Comparison of ENCODE assay signal across 10 cellular contexts in genomic region chr15:35690698-35691116, GRCh38.
DNase-seq lines count a peak whose midpoint lies in the region; ATAC-seq and TF ChIP-seq lines count a peak whose summit lies in the region.
"Had no signal": no experiment of that assay in that cellular context is flagged by ENCODE, and none has a peak within 500 bp of the region (broad histone marks: within the 10 kb centered on the region; RNA-seq: fewer than 3 reads in every experiment).

No MANE protein-coding gene starts in this region.

- no peak overlapping the region for H3K14ac ChIP-seq in mesenchymal stem cell (ENCODE audit: low read length in 2 of 2)

- DNase-seq in NCI-H446 treated with DMSO at 0.1 percent for 48 hours (lab: John Stamatoyannopoulos, UW): peak; percentile 61
- DNase-seq in dorsolateral prefrontal cortex: no peak
- DNase-seq in mesenchymal stem cell: peak; percentile 66
- DNase-seq in NCI-H82 (lab: John Stamatoyannopoulos, UW): no peak
- DNase-seq in NCI-H2196 (lab: John Stamatoyannopoulos, UW; ENCODE audit: unreplicated experiment): no peak
- DNase-seq in activated CD8-positive, alpha-beta memory T cell treated with anti-CD3 and anti-CD28 coated beads for 24 hours: no peak
- DNase-seq: activated CD8-positive, alpha-beta memory T cell treated with anti-CD3 and anti-CD28 coated beads, Interleukin-2, amount 10 ng/mL, durations not matched to agents 7 days and 5 days; DMS79 treated with DMSO at 0.1 percent for 48 hours had no signal

- H3K27ac ChIP-seq in dorsolateral prefrontal cortex: peak overlapping the region in 33 of 59 donors; percentile 1 to 69 (median 25)
- H3K27ac ChIP-seq in mesenchymal stem cell (ENCODE audit: low read length, poor library complexity, severe bottlenecking): peak overlapping the region; percentile 74
- peak overlapping the region; percentile 22 for H3K27ac ChIP-seq in subcutaneous abdominal adipose tissue (ENCODE audit: low read depth, low read length)

- H3K36me3 ChIP-seq in mesenchymal stem cell (ENCODE audit: control insufficient read depth in 1 of 2, insufficient read depth in 2 of 2, low read depth in 1 of 2, low read length in 2 of 2): no peaks in the 10 kb centered on the region
- no peaks in the 10 kb centered on the region for H3K36me3 ChIP-seq in subcutaneous abdominal adipose tissue (ENCODE audit: control insufficient read depth in 5 of 5, insufficient read depth in 5 of 5, low read length in 5 of 5)

- H3K4me1 ChIP-seq in mesenchymal stem cell (ENCODE audit: control insufficient read depth, insufficient read depth, low read depth, low read length) (no peaks in the 10 kb centered on the region), subcutaneous abdominal adipose tissue (ENCODE audit: control insufficient read depth in 5 of 5, insufficient read depth in 5 of 5, low read length in 5 of 5) (peaks cover 6 to 33% (median 13%) of the 10 kb centered on the region in 5 donors)

- H2BK12ac ChIP-seq in mesenchymal stem cell (ENCODE audit: low read length in 2 of 2): no peak overlapping the region

- intact Hi-C loops in dorsolateral prefrontal cortex (cut with DNase I): no loop called here

- no peak overlapping the region for H2BK15ac ChIP-seq in mesenchymal stem cell (ENCODE audit: low read depth, poor library complexity, severe bottlenecking)

- H3K23ac ChIP-seq in mesenchymal stem cell (ENCODE audit: low read length in 2 of 2): no peak overlapping the region

- H3K4me2 ChIP-seq in mesenchymal stem cell (ENCODE audit: low read length, poor library complexity, severe bottlenecking): no peak overlapping the region

- H3K9ac ChIP-seq in mesenchymal stem cell (ENCODE audit: low read length) (peak overlapping the region; percentile 14), subcutaneous abdominal adipose tissue (ENCODE audit: low read length in 5 of 5) (peak overlapping the region in 1 of 5 donors; percentile 3)

- no peak overlapping the region for H4K91ac ChIP-seq in mesenchymal stem cell (ENCODE audit: low read length)

- no peak overlapping the region for H3K4me3 ChIP-seq in dorsolateral prefrontal cortex
- H3K4me3 ChIP-seq in mesenchymal stem cell (ENCODE audit: insufficient read depth in 1 of 2, low read depth in 1 of 2, low read length in 2 of 2): no peak overlapping the region
- H3K4me3 ChIP-seq in subcutaneous abdominal adipose tissue (ENCODE audit: low read depth in 1 of 5, low read length in 5 of 5): no peak overlapping the region

- H3K27me3 ChIP-seq in dorsolateral prefrontal cortex: no peaks in the 10 kb centered on the region
- no peaks in the 10 kb centered on the region for H3K27me3 ChIP-seq in mesenchymal stem cell (ENCODE audit: control insufficient read depth in 1 of 2, insufficient read depth in 1 of 2, low read length in 2 of 2)
- no peaks in the 10 kb centered on the region for H3K27me3 ChIP-seq in subcutaneous abdominal adipose tissue (ENCODE audit: control insufficient read depth in 5 of 5, insufficient read depth in 4 of 5, low read length in 5 of 5)

- ATAC-seq in HG03354 (IDR thresholded peaks at IDR 0.05; ENCODE audit: poor library complexity, severe bottlenecking, unreplicated experiment): no peak
- ATAC-seq: activated CD8-positive, alpha-beta memory T cell treated with anti-CD3 and anti-CD28 coated beads, Interleukin-2, amount 10 ng/mL, durations not matched to agents 7 days and 5 days had no signal

- H4K8ac ChIP-seq in mesenchymal stem cell (ENCODE audit: low read length): peak overlapping the region; percentile 42

- peak overlapping the region in 1 of 2 experiments; percentile 37 for H3K18ac ChIP-seq in mesenchymal stem cell (ENCODE audit: low read depth in 1 of 2, low read length in 2 of 2)

- no peaks in the 10 kb centered on the region for H3K79me1 ChIP-seq in mesenchymal stem cell (replicated peaks; ENCODE audit: low read length, poor library complexity, severe bottlenecking)

- H2AFZ ChIP-seq in mesenchymal stem cell (ENCODE audit: low read depth, low read length): no peak overlapping the region

- H3K9me3 ChIP-seq in mesenchymal stem cell (ENCODE audit: control insufficient read depth, low read length) (no peaks in the 10 kb centered on the region), subcutaneous abdominal adipose tissue (ENCODE audit: control insufficient read depth in 5 of 5, low read length in 5 of 5) (no peaks in the 10 kb centered on the region)

- no peak overlapping the region for H2BK5ac ChIP-seq in mesenchymal stem cell (ENCODE audit: low read depth, low read length, poor library complexity, severe bottlenecking)

- H2AK5ac ChIP-seq in mesenchymal stem cell (ENCODE audit: low read length, severe bottlenecking): no peak overlapping the region

- H2BK120ac ChIP-seq in mesenchymal stem cell (ENCODE audit: low read depth, low read length): peak overlapping the region; percentile 43

- peak overlapping the region in 1 of 2 experiments; percentile 41 for H3K4ac ChIP-seq in mesenchymal stem cell (ENCODE audit: low read depth in 1 of 2, low read length in 2 of 2)

- no peak for TF ChIP-seq CTCF in dorsolateral prefrontal cortex (IDR thresholded peaks at IDR 0.05 in 54 of 56, conservative IDR thresholded peaks at IDR 0.05 in 2 of 56; ENCODE audit: low read depth in 1 of 56, partially characterized antibody in 56 of 56)

- no CpG with 5 or more reads among the region's 1 CpG for WGBS in mesenchymal stem cell

Comparison
In these comparisons a context has a peak if more than half of its experiments do, and no peak if none do; other contexts are left out.
1. DNase-seq: peak in NCI-H446 treated with DMSO at 0.1 percent for 48 hours (single experiment) and mesenchymal stem cell (single experiment); none in dorsolateral prefrontal cortex (0 of 10), NCI-H82 (single experiment), NCI-H2196 (single experiment) and activated CD8-positive, alpha-beta memory T cell treated with anti-CD3 and anti-CD28 coated beads for 24 hours (single experiment).
2. H3K27ac ChIP-seq: peak in every context shown above with its lines; median percentile 74 in mesenchymal stem cell; 25 in dorsolateral prefrontal cortex; 22 in subcutaneous abdominal adipose tissue.